Comparison of ENCODE assay signal across 12 cellular contexts in genomic region chr10:110525349-110526260, GRCh38. TPM values are rescaled to one million over a fixed set of nuclear protein-coding genes. Genes with fewer than 3 reads are reported as not detected.
DNase-seq lines count a peak whose midpoint lies in the region; ATAC-seq and TF ChIP-seq lines count a peak whose summit lies in the region.
"Had no signal": no experiment of that assay in that cellular context is flagged by ENCODE, and none has a peak within 500 bp of the region (broad histone marks: within the 10 kb centered on the region; RNA-seq: fewer than 3 reads in every experiment).

No MANE protein-coding gene starts in this region.

- DNase-seq in AG04450 (ENCODE audit: low read depth, low spot score) (no peak), GM04504 (ENCODE audit: low read depth) (peak; percentile 38), SW480 (ENCODE audit: low spot score) (peak; percentile 80), fibroblast of the aortic adventitia (ENCODE audit: low read depth) (peak; percentile 55), NCI-H2107 treated with DMSO at 0.1 percent for 48 hours (lab: John Stamatoyannopoulos, UW; ENCODE audit: unreplicated experiment) (no peak)
- no peak for DNase-seq in stimulated activated CD4-positive, alpha-beta T cell treated with anti-CD3 and anti-CD28 coated beads, Interleukin-4, amount 100 ng/mL, for 24 hours
- DNase-seq: Calu3, left ventricle myocardium superior, NCI-H1417 treated with DMSO at 0.1 percent for 48 hours had no signal

- no peak for TF ChIP-seq CTCF in AG04450 (IDR thresholded peaks at IDR 0.05; ENCODE audit: low read depth, low read length)
- no peak for TF ChIP-seq CTCF in fibroblast of the aortic adventitia (IDR thresholded peaks at IDR 0.05; ENCODE audit: insufficient read depth, low read length)

- CTCF ChIA-PET in AG04450 (lab: Charles Lee) = interaction anchor here (1.7 kb wide), 1 partner anchor 21 kb away, joined by 4 read pairs; no protein-coding TSS in a partner anchor

- POLR2A ChIA-PET in AG04450 (lab: Yijun Ruan, JAX) = no interaction called here

- H3K27me3 ChIP-seq in AG04450 (ENCODE audit: control insufficient read depth, insufficient read depth, low read length) = no peaks in the 10 kb centered on the region

- ATAC-seq in HG02623 (IDR thresholded peaks at IDR 0.05; ENCODE audit: unreplicated experiment) (no peak), HG03469 (IDR thresholded peaks at IDR 0.05; ENCODE audit: unreplicated experiment) (no peak)
- ATAC-seq: left ventricle myocardium superior had no signal

- peak overlapping the region; percentile 39 for H3K27ac ChIP-seq in AG04450 (ENCODE audit: low read depth, low read length)
- H3K27ac ChIP-seq: parathyroid adenoma had no signal

- H3K4me3 ChIP-seq in AG04450 (ENCODE audit: low read depth, low read length) = no peak overlapping the region
- H3K4me3 ChIP-seq in fibroblast of the aortic adventitia (ENCODE audit: low read depth, low read length) = no peak overlapping the region

- H3K9me3 ChIP-seq in AG04450 (ENCODE audit: control insufficient read depth, insufficient read depth, low read length) = no peaks in the 10 kb centered on the region; the same call in 1 of the 2 replicates

RNA-seq across cellular contexts. Expression of gene DUSP5, which starts 27.9 kb away (rescaled TPM):
- 35.7 and 39.6 TPM in 2 replicates for polyA plus RNA-seq in AG04450 (2011; rRNA removed)
- 93.1 and 158 TPM in 2 replicates for polyA minus RNA-seq in AG04450 (2011; rRNA and poly(A)+ RNA removed)
- total RNA-seq in fibroblast of the aortic adventitia (ENCODE audit: low replicate concordance) = 4.1 and 21.6 TPM in 2 replicates

RNA-seq across cellular contexts. Expression of gene SMC3, which starts 41.9 kb away (rescaled TPM):
- polyA plus RNA-seq in AG04450 (2011; rRNA removed) = 18.9 and 26.2 TPM in 2 replicates
- 6.4 and 14.0 TPM in 2 replicates for polyA minus RNA-seq in AG04450 (2011; rRNA and poly(A)+ RNA removed)
- 49.3 and 58.3 TPM in 2 replicates for total RNA-seq in fibroblast of the aortic adventitia (ENCODE audit: low replicate concordance)

Comparison
In these comparisons a context has a peak if more than half of its experiments do, and no peak if none do; other contexts are left out.
1. DNase-seq: peak in GM04504 (single experiment), SW480 (single experiment) and fibroblast of the aortic adventitia (single experiment); none in AG04450 (single experiment), NCI-H2107 treated with DMSO at 0.1 percent for 48 hours (single experiment) and stimulated activated CD4-positive, alpha-beta T cell treated with anti-CD3 and anti-CD28 coated beads, Interleukin-4, amount 100 ng/mL, for 24 hours (single experiment).